ENCODE assay signal across 15 cellular contexts in the genomic region with DNA sequence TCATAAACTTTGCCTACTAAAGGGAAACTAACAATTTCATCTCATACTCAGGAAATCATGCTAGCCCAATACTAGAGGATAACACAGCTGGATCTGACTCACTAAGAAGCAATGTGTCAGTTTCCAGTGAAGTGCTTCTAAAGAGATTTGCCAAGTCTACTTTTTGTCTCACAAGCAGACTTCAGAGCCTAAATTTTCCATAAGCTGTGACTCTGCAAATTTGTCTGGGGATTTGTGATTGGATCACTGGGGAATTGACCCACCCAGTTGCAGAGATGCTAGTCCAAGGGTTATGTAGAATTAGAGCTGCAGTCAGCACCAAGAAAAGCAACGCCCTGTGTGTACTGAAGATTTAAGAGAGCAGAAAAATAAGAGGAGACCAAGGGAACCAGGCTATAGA.
DNase-seq lines count a peak whose midpoint lies in the region; FAIRE-seq and TF ChIP-seq lines count a peak whose summit lies in the region.
"Had no signal": no experiment of that assay in that cellular context is flagged by ENCODE, and none has a peak within 500 bp of the region (broad histone marks: within the 10 kb centered on the region; RNA-seq: fewer than 3 reads in every experiment).

No MANE protein-coding gene starts in this region.

- intact Hi-C loops in A673 (cut with micrococcal nuclease; ENCODE audit: unreplicated experiment): no loop called here

- BruUV-seq in A673 (replicated peaks; lab: Mats Ljungman, UMichigan): no TSS peak

- peak; percentile 7 for DNase-seq in A673 (ENCODE audit: low spot score)
- peak; percentile 75 for DNase-seq in LHCN-M2 (ENCODE audit: low read depth)
- peak; percentile 32 for DNase-seq in brain pericyte (ENCODE audit: low read depth, low spot score)
- peak; percentile 49 for DNase-seq in keratinocyte (ENCODE audit: low read depth, low spot score)
- no peak for DNase-seq in activated CD4-positive, alpha-beta T cell treated with anti-CD3 and anti-CD28 coated beads, Interleukin-2, amount 50 U/mL, for 4 hours
- DNase-seq in NCI-H1436 (lab: John Stamatoyannopoulos, UW): no peak
- DNase-seq in NCI-H146 treated with DMSO at 0.1 percent for 48 hours (lab: John Stamatoyannopoulos, UW; ENCODE audit: unreplicated experiment): no peak
- DNase-seq in tibial nerve (ENCODE audit: low spot score in 2 of 2): no peak
- DNase-seq: activated B cell treated with CpG ODN at 0.5 μM for 24 hours; activated effector memory CD4-positive, alpha-beta T cell treated with Interleukin-2 at 50 U/mL for 16 hours; effector memory CD4-positive, alpha-beta T cell; Karpas-422; stimulated activated CD4-positive, alpha-beta T cell treated with anti-CD3 and anti-CD28 coated beads, Interleukin-12 subunit alpha, Interleukin-12 subunit beta, amount 100 ng/mL, for 4 hours; stimulated activated naive CD4-positive, alpha-beta T cell treated with Interleukin-2 at 50 U/mL for 16 hours had no signal

- H3K27ac ChIP-seq in A673 (ENCODE audit: low read depth, low read length, poor library complexity, severe bottlenecking): no peak overlapping the region
- H3K27ac ChIP-seq in keratinocyte (ENCODE audit: control insufficient read depth, insufficient read depth, low read length): no peak overlapping the region
- peak overlapping the region in 2 of 4 donors; percentile 40 to 67 for H3K27ac ChIP-seq in tibial nerve
- H3K27ac ChIP-seq: BLaER1 treated with 17β-estradiol and CSF1 and Interleukin-3, amounts not matched to agents 10 nM and 100 nM had no signal

- no peak overlapping the region for H3K4me2 ChIP-seq in keratinocyte (ENCODE audit: control insufficient read depth, extremely low read depth, insufficient read depth, low read depth, low read length)
- H3K4me2 ChIP-seq: BLaER1 treated with 17β-estradiol and CSF1 and Interleukin-3, amounts not matched to agents 10 nM and 100 nM had no signal

- H4K20me1 ChIP-seq in keratinocyte (ENCODE audit: control insufficient read depth, extremely low read depth, insufficient read depth, low read length): no peaks in the 10 kb centered on the region
- H4K20me1 ChIP-seq: BLaER1 treated with 17β-estradiol and CSF1 and Interleukin-3, amounts not matched to agents 10 nM and 100 nM had no signal

- CTCF ChIA-PET in A673 (lab: Charles Lee): no interaction called here

- TF ChIP-seq POLR2A in tibial nerve (IDR thresholded peaks at IDR 0.05): no peak

- POLR2A ChIA-PET in A673 (lab: Charles Lee; ENCODE audit: low non-redundant PET): no interaction called here

- no peaks in the 10 kb centered on the region for H3K27me3 ChIP-seq in A673 (replicated peaks; ENCODE audit: insufficient read depth, low read depth, low read length, poor library complexity)
- no peaks in the 10 kb centered on the region for H3K27me3 ChIP-seq in keratinocyte (ENCODE audit: control insufficient read depth, extremely low read depth, insufficient read depth, low read length)
- H3K27me3 ChIP-seq in tibial nerve: no peaks in the 10 kb centered on the region
- H3K27me3 ChIP-seq: BLaER1 treated with 17β-estradiol and CSF1 and Interleukin-3, amounts not matched to agents 10 nM and 100 nM had no signal

- peak; percentile 88 for FAIRE-seq in keratinocyte (lab: Jason Lieb, UNC)

- H3K4me3 ChIP-seq in A673 (ENCODE audit: low read depth, low read length, poor library complexity, severe bottlenecking) (no peak overlapping the region), keratinocyte (ENCODE audit: control insufficient read depth in 2 of 3, extremely low read depth in 1 of 3, insufficient read depth in 2 of 3, low read depth in 1 of 3, low read length in 3 of 3) (no peak overlapping the region), tibial nerve (no peak overlapping the region)
- H3K4me3 ChIP-seq: BLaER1 treated with 17β-estradiol and CSF1 and Interleukin-3, amounts not matched to agents 10 nM and 100 nM had no signal

- H3K9me3 ChIP-seq in A673 (ENCODE audit: low read depth, low read length, poor library complexity, severe bottlenecking) (no peaks in the 10 kb centered on the region), keratinocyte (ENCODE audit: control insufficient read depth, low read depth, low read length) (no peaks in the 10 kb centered on the region), tibial nerve (no peaks in the 10 kb centered on the region)
- H3K9me3 ChIP-seq: BLaER1 treated with 17β-estradiol and CSF1 and Interleukin-3, amounts not matched to agents 10 nM and 100 nM had no signal

- H3K36me3 ChIP-seq in A673 (ENCODE audit: insufficient read depth, low read length, poor library complexity, severe bottlenecking) (no peaks in the 10 kb centered on the region), keratinocyte (ENCODE audit: control insufficient read depth in 2 of 2, extremely low read depth in 1 of 2, insufficient read depth in 2 of 2, low read length in 2 of 2) (no peaks in the 10 kb centered on the region), tibial nerve (no peaks in the 10 kb centered on the region)
- H3K36me3 ChIP-seq: BLaER1 treated with 17β-estradiol and CSF1 and Interleukin-3, amounts not matched to agents 10 nM and 100 nM had no signal

- H3K4me1 ChIP-seq in A673 (ENCODE audit: insufficient read depth, low read length, poor library complexity, severe bottlenecking) (no peaks in the 10 kb centered on the region), keratinocyte (ENCODE audit: control insufficient read depth, extremely low read depth, insufficient read depth, low read length) (peaks cover 5% of the 10 kb centered on the region), tibial nerve (peaks cover 0 to 26% (median 3%) of the 10 kb centered on the region in 4 donors)
- H3K4me1 ChIP-seq: BLaER1 treated with 17β-estradiol and CSF1 and Interleukin-3, amounts not matched to agents 10 nM and 100 nM had no signal

- H3K9me1 ChIP-seq in keratinocyte (ENCODE audit: control insufficient read depth, extremely low read depth, insufficient read depth, low read length): no peaks in the 10 kb centered on the region

- H2AFZ ChIP-seq in keratinocyte (ENCODE audit: control insufficient read depth, low read length): peak overlapping the region; percentile 33

- dilution Hi-C loops in keratinocyte (cut with MboI; ENCODE audit: extremely low pct_ligation_motif_present, low sequenced_read_pairs): no loop called here

- no peaks in the 10 kb centered on the region for H3K79me2 ChIP-seq in keratinocyte (ENCODE audit: control insufficient read depth, insufficient read depth, low read length)

- H3K9ac ChIP-seq in keratinocyte (ENCODE audit: control insufficient read depth, extremely low read depth, insufficient read depth, low read length): no peak overlapping the region
- H3K9ac ChIP-seq: BLaER1 treated with 17β-estradiol and CSF1 and Interleukin-3, amounts not matched to agents 10 nM and 100 nM had no signal

- TF ChIP-seq EP300 in tibial nerve (IDR thresholded peaks at IDR 0.05): no peak

- 14 to 41% methylated on average over 1 of the region's 1 CpG for WGBS in tibial nerve, 2 donors

- no peak for TF ChIP-seq CTCF in A673 (conservative IDR thresholded peaks at IDR 0.05; ENCODE audit: low read depth, low read length)
- TF ChIP-seq CTCF in keratinocyte (optimal IDR thresholded peaks at IDR 0.05 in 1 of 3, IDR thresholded peaks at IDR 0.05 in 1 of 3, conservative IDR thresholded peaks at IDR 0.05 in 1 of 3; ENCODE audit: extremely low read depth in 1 of 3, insufficient read depth in 2 of 3, low read length in 3 of 3): no peak
- TF ChIP-seq CTCF in tibial nerve (IDR thresholded peaks at IDR 0.05): no peak

Comparison
In these comparisons a context has a peak if more than half of its experiments do, and no peak if none do; other contexts are left out.
1. DNase-seq: peak in A673 (single experiment), LHCN-M2 (single experiment), brain pericyte (single experiment) and keratinocyte (single experiment); none in activated CD4-positive, alpha-beta T cell treated with anti-CD3 and anti-CD28 coated beads, Interleukin-2, amount 50 U/mL, for 4 hours (0 of 2), NCI-H1436 (single experiment), NCI-H146 treated with DMSO at 0.1 percent for 48 hours (single experiment) and tibial nerve (0 of 2).